Comparison of ENCODE assay signal across 9 cellular contexts in genomic region chr2:23385351-23385747, GRCh38. TPM values are rescaled to one million over a fixed set of nuclear protein-coding genes. Genes with fewer than 3 reads are reported as not detected.
DNase-seq lines count a peak whose midpoint lies in the region; ATAC-seq, FAIRE-seq and TF ChIP-seq lines count a peak whose summit lies in the region.
"Had no signal": no experiment of that assay in that cellular context is flagged by ENCODE, and none has a peak within 500 bp of the region (broad histone marks: within the 10 kb centered on the region; RNA-seq: fewer than 3 reads in every experiment).

No MANE protein-coding gene starts in this region.

- intact Hi-C loops in lower leg skin (cut with DNase I; ENCODE audit: low total_unique reads) = no loop called here

- peak overlapping the region; percentile 66 for H3K4me2 ChIP-seq in OCI-LY1 (ENCODE audit: low read length)

- no peak for FAIRE-seq in D721Med (lab: Jason Lieb, UNC)

- no peaks in the 10 kb centered on the region for H3K9me3 ChIP-seq in OCI-LY1 (ENCODE audit: low read length)
- H3K9me3 ChIP-seq in thymus (ENCODE audit: control insufficient read depth) = no peaks in the 10 kb centered on the region
- H3K9me3 ChIP-seq: neutrophil had no signal

- H3K79me2 ChIP-seq in OCI-LY1 (ENCODE audit: insufficient read depth, low read length) = no peaks in the 10 kb centered on the region

- H3K9ac ChIP-seq in OCI-LY1 (ENCODE audit: low read length) = no peak overlapping the region

- no peaks in the 10 kb centered on the region for H3K9me2 ChIP-seq in OCI-LY1 (ENCODE audit: low read depth, low read length)

- H3F3A ChIP-seq in OCI-LY1 (ENCODE audit: insufficient read depth, low read length) = no peaks in the 10 kb centered on the region

- TF ChIP-seq POLR2A in lower leg skin (IDR thresholded peaks at IDR 0.05) = no peak

- H3K27me3 ChIP-seq in OCI-LY1 (ENCODE audit: insufficient read depth, low read length) (peaks cover 6% of the 10 kb centered on the region; the same call in 1 of the 2 replicates), thymus (ENCODE audit: control insufficient read depth, insufficient read depth) (peaks cover 79% of the 10 kb centered on the region)

- POLR2A ChIA-PET in AG04449 (lab: Yijun Ruan, JAX) = no interaction called here

- DNase-seq in AG04449 (ENCODE audit: low read depth, low spot score) (no peak), choroid plexus epithelial cell (ENCODE audit: low read depth) (peak; percentile 31), lower leg skin (ENCODE audit: low spot score in 2 of 2) (peak in 1 of 2 donors; percentile 89), D721Med (ENCODE audit: insufficient read length, low spot score) (no peak)

- H2AFZ ChIP-seq in OCI-LY1 (ENCODE audit: low read length) = no peak overlapping the region

- TF ChIP-seq CTCF in AG04449 (IDR thresholded peaks at IDR 0.05; ENCODE audit: insufficient read depth, low read length, missing control alignments) (peak; percentile 28), OCI-LY1 (IDR thresholded peaks at IDR 0.05; ENCODE audit: low read length) (no peak), choroid plexus epithelial cell (conservative IDR thresholded peaks at IDR 0.05; ENCODE audit: low read depth, low read length) (no peak), lower leg skin (IDR thresholded peaks at IDR 0.05) (no peak), D721Med (IDR thresholded peaks at IDR 0.05; ENCODE audit: insufficient read depth, missing control alignments) (no peak)

- H3K36me3 ChIP-seq in OCI-LY1 (ENCODE audit: insufficient read depth, low read length) = no peaks in the 10 kb centered on the region
- no peaks in the 10 kb centered on the region for H3K36me3 ChIP-seq in thymus (ENCODE audit: control insufficient read depth, insufficient read depth)
- H3K36me3 ChIP-seq: neutrophil had no signal

- ATAC-seq in GM18508 (IDR thresholded peaks at IDR 0.05; ENCODE audit: insufficient read depth, unreplicated experiment) = peak; percentile 8
- ATAC-seq in HG02870 (IDR thresholded peaks at IDR 0.05; ENCODE audit: unreplicated experiment) = peak; percentile 20

- CTCF ChIA-PET in AG04449 (lab: Yijun Ruan, JAX) = interaction anchor here (1.0 kb wide), 1 partner anchor 93 kb away, joined by 3 read pairs; no protein-coding TSS in a partner anchor

- 0% methylated on average over 6 to 24 of the region's 52 CpGs for WGBS in lower leg skin, 2 donors
- 1% methylated on average over 50 of the region's 52 CpGs for WGBS in thymus

- H3K4me3 ChIP-seq in AG04449 (ENCODE audit: low read depth, low read length) (peak overlapping the region; percentile 74), OCI-LY1 (ENCODE audit: low read depth, low read length, poor library complexity, severe bottlenecking) (peak overlapping the region; percentile 45), choroid plexus epithelial cell (ENCODE audit: low read depth, low read length) (peak overlapping the region; percentile 66), lower leg skin (ENCODE audit: low read depth, poor library complexity, severe bottlenecking) (peak overlapping the region; percentile 55), thymus (ENCODE audit: low read length) (peak overlapping the region; percentile 62)

- H3K27ac ChIP-seq in OCI-LY1 (ENCODE audit: low read depth, low read length, poor library complexity, severe bottlenecking) (no peak overlapping the region), thymus (ENCODE audit: low read depth) (peak overlapping the region; percentile 31)
- H3K27ac ChIP-seq: neutrophil had no signal

- H4K20me1 ChIP-seq in OCI-LY1 (ENCODE audit: insufficient read depth, low read length) = no peaks in the 10 kb centered on the region

- H3K4me1 ChIP-seq in OCI-LY1 (ENCODE audit: insufficient read depth, low read length, severe bottlenecking) (peaks cover 3% of the 10 kb centered on the region), thymus (ENCODE audit: control insufficient read depth, insufficient read depth, low read length) (peaks cover 13% of the 10 kb centered on the region)

RNA-seq across cellular contexts. Expression of gene KLHL29, which starts 0.4 kb away (rescaled TPM):
- total RNA-seq in lower leg skin = 10 to 100 TPM; 10.1 to 27.3 (median 15.7) TPM
- 2.9 TPM for polyA plus RNA-seq in thymus
